8 cellular contexts compared by ENCODE assay signal in genomic region chr14:102516531-102517411, GRCh38.
A peak's percentile ranks its signal among the peaks of the same experiment; 100 is the strongest.
DNase-seq lines count a peak whose midpoint lies in the region; ATAC-seq and TF ChIP-seq lines count a peak whose summit lies in the region.

No MANE protein-coding gene starts in this region.

- in situ Hi-C loops in KBM-7 (cut with MboI; ENCODE audit: low pct_unique_long_range_greater_than_20kb, low sequenced_read_pairs) = no loop called here

- H3K4me3 ChIP-seq in AG09309 (ENCODE audit: control insufficient read depth, low read depth, low read length) (peak overlapping the region; percentile 44), WERI-Rb-1 (ENCODE audit: low read depth, low read length) (peak overlapping the region; percentile 62), cardiac fibroblast (replicated peaks in 1 of 2; ENCODE audit: low read depth in 2 of 2, low read length in 2 of 2) (peak overlapping the region; percentile 58 to 60)

- no peaks in the 10 kb centered on the region for H3K27me3 ChIP-seq in WERI-Rb-1 (ENCODE audit: insufficient read depth, low read depth, severe bottlenecking)

- no peaks in the 10 kb centered on the region for H3K36me3 ChIP-seq in WERI-Rb-1

- DNase-seq in AG09309 (ENCODE audit: low read depth) = no peak
- DNase-seq in KBM-7 = peak; percentile 74
- peak; percentile 66 for DNase-seq in WERI-Rb-1
- peak in 1 of 2 donors; percentile 32 for DNase-seq in cardiac fibroblast (ENCODE audit: low read depth in 2 of 2)
- DNase-seq in left kidney (ENCODE audit: low read depth, low spot score) = peak; percentile 74
- DNase-seq in stimulated activated CD4-positive, alpha-beta T cell treated with anti-CD3 and anti-CD28 coated beads, Interleukin-2, amount 100 ng/mL, for 48 hours = peak; percentile 62 to 77
- no peak for DNase-seq in DMS114 treated with DMSO at 0.1 percent for 48 hours (lab: John Stamatoyannopoulos, UW; ENCODE audit: unreplicated experiment)

- H3K27ac ChIP-seq in WERI-Rb-1 = peak overlapping the region; percentile 64

- TF ChIP-seq CTCF in AG09309 (IDR thresholded peaks at IDR 0.05; ENCODE audit: control insufficient read depth, insufficient read depth, low read depth, low read length, missing control alignments) (peak; percentile 46), WERI-Rb-1 (IDR thresholded peaks at IDR 0.05; ENCODE audit: low read depth, low read length) (peak; percentile 91), cardiac fibroblast (IDR thresholded peaks at IDR 0.05; ENCODE audit: low read depth, low read length) (peak; percentile 24)

- peak; percentile 67 for ATAC-seq in GM19023 (IDR thresholded peaks at IDR 0.05; ENCODE audit: unreplicated experiment)

- no peaks in the 10 kb centered on the region for H3K9me3 ChIP-seq in WERI-Rb-1 (ENCODE audit: severe bottlenecking)

Comparison
In these comparisons a context has a peak if more than half of its experiments do, and no peak if none do; other contexts are left out.
1. DNase-seq: peak in KBM-7 (single experiment), WERI-Rb-1 (single experiment), left kidney (single experiment) and stimulated activated CD4-positive, alpha-beta T cell treated with anti-CD3 and anti-CD28 coated beads, Interleukin-2, amount 100 ng/mL, for 48 hours (2 of 2); none in AG09309 (single experiment) and DMS114 treated with DMSO at 0.1 percent for 48 hours (single experiment).
2. CTCF ChIP-seq: peak in every context shown above with its lines; median percentile 91 in WERI-Rb-1; 46 in AG09309; 24 in cardiac fibroblast.
3. Peak in every context shown above with its lines, with median percentiles within 50 percentile points of each other: H3K4me3 ChIP-seq.